ENCODE assay signal across 36 cellular contexts in the genomic region with DNA sequence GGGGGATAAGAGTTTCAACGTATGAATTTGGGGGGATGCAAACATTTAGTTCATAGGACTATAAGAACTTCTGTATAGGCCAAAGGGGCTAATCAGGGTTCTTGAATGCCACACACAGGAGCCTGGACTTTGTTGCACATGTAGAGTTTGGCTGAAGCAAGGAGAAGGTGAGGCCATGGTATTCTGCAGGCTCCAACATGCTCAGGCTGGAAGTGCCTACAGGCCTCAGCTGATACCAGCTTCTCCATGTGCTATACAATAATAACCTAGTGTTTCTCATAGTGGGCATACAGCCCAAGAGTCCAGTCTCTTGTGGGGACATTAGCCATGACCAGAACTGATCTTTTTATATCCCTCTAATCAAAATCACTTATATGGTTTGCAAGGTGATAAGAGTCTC.
"Had no signal": no experiment of that assay in that cellular context is flagged by ENCODE, and none has a peak within 500 bp of the region (broad histone marks: within the 10 kb centered on the region; RNA-seq: fewer than 3 reads in every experiment).

No MANE protein-coding gene starts in this region.

- H3K36me3 ChIP-seq: cardiac muscle cell, Peyer's patch, SJCRH30, WERI-Rb-1 had no signal

- H3K27ac ChIP-seq: cardiac muscle cell, Peyer's patch, SJCRH30, SK-N-MC, WERI-Rb-1 had no signal

- H3K4me1 Mint-ChIP-seq: activated CD4-positive, alpha-beta memory T cell treated with anti-CD3 and anti-CD28 coated beads, Interleukin-2, amount 10 ng/mL, durations not matched to agents 7 days and 5 days; activated CD8-positive, alpha-beta memory T cell treated with anti-CD3 and anti-CD28 coated beads, Interleukin-2, amount 10 ng/mL, durations not matched to agents 7 days and 5 days; activated naive CD4-positive, alpha-beta T cell treated with anti-CD3 and anti-CD28 coated beads, Interleukin-2, amount 10 ng/mL, durations not matched to agents 7 days and 5 days; activated naive CD8-positive, alpha-beta T cell treated with anti-CD3 and anti-CD28 coated beads, Interleukin-2, amount 50 U/mL, for 24 hours had no signal

- H3K9me3 Mint-ChIP-seq: activated CD4-positive, alpha-beta memory T cell treated with anti-CD3 and anti-CD28 coated beads, Interleukin-2, amount 10 ng/mL, durations not matched to agents 7 days and 5 days; activated naive CD4-positive, alpha-beta T cell treated with anti-CD3 and anti-CD28 coated beads, Interleukin-2, amount 10 ng/mL, durations not matched to agents 7 days and 5 days; activated naive CD8-positive, alpha-beta T cell treated with anti-CD3 and anti-CD28 coated beads, Interleukin-2, amount 50 U/mL, for 24 hours had no signal

- H3K4me3 ChIP-seq: cardiac muscle cell, K562, Peyer's patch, SJCRH30, SK-N-MC had no signal

- H3K4me3 Mint-ChIP-seq: activated CD4-positive, alpha-beta memory T cell treated with anti-CD3 and anti-CD28 coated beads, Interleukin-2, amount 10 ng/mL, durations not matched to agents 7 days and 5 days; activated CD8-positive, alpha-beta memory T cell treated with anti-CD3 and anti-CD28 coated beads, Interleukin-2, amount 10 ng/mL, durations not matched to agents 7 days and 5 days; activated naive CD4-positive, alpha-beta T cell treated with anti-CD3 and anti-CD28 coated beads, Interleukin-2, amount 10 ng/mL, durations not matched to agents 7 days and 5 days; activated naive CD8-positive, alpha-beta T cell; activated naive CD8-positive, alpha-beta T cell treated with anti-CD3 and anti-CD28 coated beads, Interleukin-2, amount 50 U/mL, for 24 hours; brain had no signal

- H3K9me3 ChIP-seq: Peyer's patch, SJCRH30 had no signal

- H3K27me3 Mint-ChIP-seq: activated CD4-positive, alpha-beta memory T cell treated with anti-CD3 and anti-CD28 coated beads, Interleukin-2, amount 10 ng/mL, durations not matched to agents 7 days and 5 days; activated naive CD4-positive, alpha-beta T cell treated with anti-CD3 and anti-CD28 coated beads, Interleukin-2, amount 10 ng/mL, durations not matched to agents 7 days and 5 days; activated naive CD8-positive, alpha-beta T cell; brain had no signal

- H3K27me3 ChIP-seq: cardiac muscle cell, Peyer's patch, SJCRH30 had no signal

- H3K4me1 ChIP-seq: Peyer's patch, SJCRH30 had no signal

- ATAC-seq: activated CD8-positive, alpha-beta memory T cell treated with anti-CD3 and anti-CD28 coated beads, Interleukin-2, amount 10 ng/mL, durations not matched to agents 7 days and 5 days; activated naive CD8-positive, alpha-beta T cell treated with anti-CD3 and anti-CD28 coated beads, Interleukin-2, amount 50 U/mL, for 24 hours; K562; PC-3 had no signal

- H3K27ac Mint-ChIP-seq: activated CD4-positive, alpha-beta memory T cell treated with anti-CD3 and anti-CD28 coated beads, Interleukin-2, amount 10 ng/mL, durations not matched to agents 7 days and 5 days; activated CD8-positive, alpha-beta memory T cell treated with anti-CD3 and anti-CD28 coated beads, Interleukin-2, amount 10 ng/mL, durations not matched to agents 7 days and 5 days; activated naive CD4-positive, alpha-beta T cell treated with anti-CD3 and anti-CD28 coated beads, Interleukin-2, amount 10 ng/mL, durations not matched to agents 7 days and 5 days; activated naive CD8-positive, alpha-beta T cell; activated naive CD8-positive, alpha-beta T cell treated with anti-CD3 and anti-CD28 coated beads, Interleukin-2, amount 50 U/mL, for 24 hours had no signal

- DNase-seq: activated CD4-positive, alpha-beta memory T cell treated with anti-CD3 and anti-CD28 coated beads, Interleukin-2, amount 10 ng/mL, durations not matched to agents 7 days and 5 days; activated CD4-positive, alpha-beta T cell treated with anti-CD3 and anti-CD28 coated beads for 1 hour; activated CD4-positive, alpha-beta T cell treated with anti-CD3 and anti-CD28 coated beads for 48 hours; activated CD4-positive, CD25-positive, alpha-beta regulatory T cell; activated CD8-positive, alpha-beta memory T cell treated with anti-CD3 and anti-CD28 coated beads for 24 hours; activated CD8-positive, alpha-beta memory T cell treated with anti-CD3 and anti-CD28 coated beads, Interleukin-2, amount 10 ng/mL, durations not matched to agents 7 days and 5 days; activated CD8-positive, alpha-beta memory T cell treated with anti-CD3 and anti-CD28 coated beads, Interleukin-2, amount 50 U/mL, for 48 hours; activated effector memory CD4-positive, alpha-beta T cell treated with Interleukin-2 at 50 U/mL for 16 hours; activated naive CD4-positive, alpha-beta T cell treated with anti-CD3 and anti-CD28 coated beads, Interleukin-2, amount 10 ng/mL, durations not matched to agents 7 days and 5 days; activated naive CD8-positive, alpha-beta T cell treated with anti-CD3 and anti-CD28 coated beads, Interleukin-2, amount 50 U/mL, for 24 hours; activated T-cell treated with anti-CD3 and anti-CD28 coated beads, Interleukin-2, amount 50 U/mL, for 48 hours; anterior cingulate cortex; IMR-90; NCI-H1048; NCI-H1105 treated with DMSO at 0.1 percent for 48 hours; NCI-H1436; NCI-H1694; NCI-H1930; NCI-H2081 treated with DMSO at 0.1 percent for 48 hours; NCI-H226; NCI-H510A; NCI-H526; NCI-H748 treated with DMSO at 0.1 percent for 48 hours; NK-92 treated with Interleukin-12 subunit alpha and Interleukin-12 subunit beta, amount 100 ng/mL, for 24 hours; PC-3; Peyer's patch; RPMI8226; SHP77; SJCRH30; T1000; WERI-Rb-1 had no signal

- H3K36me3 Mint-ChIP-seq: activated CD8-positive, alpha-beta memory T cell treated with anti-CD3 and anti-CD28 coated beads, Interleukin-2, amount 10 ng/mL, durations not matched to agents 7 days and 5 days; activated naive CD4-positive, alpha-beta T cell treated with anti-CD3 and anti-CD28 coated beads, Interleukin-2, amount 10 ng/mL, durations not matched to agents 7 days and 5 days; activated naive CD8-positive, alpha-beta T cell; brain had no signal

- FAIRE-seq: K562 had no signal
